In genomic region chrX:130179579-130180215, GRCh38 we compare ENCODE assay signal across 1 cellular context.
A peak's percentile ranks its signal among the peaks of the same experiment; 100 is the strongest.
TF ChIP-seq lines count a peak whose summit lies in the region.

No MANE protein-coding gene starts in this region.

TF ChIP-seq in K562, 482 proteins besides CTCF, POLR2A, EP300 and RAD21 (continued from another document and continues in another):
- no peak for TF ChIP-seq ZNF407 (IDR thresholded peaks at IDR 0.05; ENCODE audit: low read depth)
- peak; percentile 96 for TF ChIP-seq CC2D1A (IDR thresholded peaks at IDR 0.05)
- peak; percentile 92 to 100; a peak in 3 of 4 replicates for TF ChIP-seq RCOR1 (IDR thresholded peaks at IDR 0.05; ENCODE audit: borderline replicate concordance in 1 of 2, low read depth in 2 of 2, low read length in 2 of 2)
- peak; percentile 57; the same call in 1 of the 2 replicates for TF ChIP-seq ZKSCAN8 (CRISPR knock-in tag; IDR thresholded peaks at IDR 0.05)
- TF ChIP-seq ILK (tag; IDR thresholded peaks at IDR 0.05; ENCODE audit: borderline replicate concordance, low read depth) = no peak
- TF ChIP-seq ZBTB8A (IDR thresholded peaks at IDR 0.05; ENCODE audit: partially characterized antibody) = no peak
- no peak for TF ChIP-seq E2F3 (CRISPR knock-in tag; IDR thresholded peaks at IDR 0.05)
- TF ChIP-seq, protein P1, sequence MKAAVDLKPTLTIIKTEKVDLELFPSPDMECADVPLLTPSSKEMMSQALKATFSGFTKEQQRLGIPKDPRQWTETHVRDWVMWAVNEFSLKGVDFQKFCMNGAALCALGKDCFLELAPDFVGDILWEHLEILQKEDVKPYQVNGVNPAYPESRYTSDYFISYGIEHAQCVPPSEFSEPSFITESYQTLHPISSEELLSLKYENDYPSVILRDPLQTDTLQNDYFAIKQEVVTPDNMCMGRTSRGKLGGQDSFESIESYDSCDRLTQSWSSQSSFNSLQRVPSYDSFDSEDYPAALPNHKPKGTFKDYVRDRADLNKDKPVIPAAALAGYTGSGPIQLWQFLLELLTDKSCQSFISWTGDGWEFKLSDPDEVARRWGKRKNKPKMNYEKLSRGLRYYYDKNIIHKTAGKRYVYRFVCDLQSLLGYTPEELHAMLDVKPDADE (conservative IDR thresholded peaks at IDR 0.05; ENCODE audit: control insufficient read depth, low read depth, low read length) = no peak
- TF ChIP-seq VEZF1 (CRISPR knock-in tag; IDR thresholded peaks at IDR 0.05) = peak; percentile 68
- TF ChIP-seq RBM39 (optimal IDR thresholded peaks at IDR 0.05; ENCODE audit: low read depth, low read length) = no peak
- peak; percentile 91 for TF ChIP-seq ZBED1 (IDR thresholded peaks at IDR 0.05)
- no peak for TF ChIP-seq BCLAF1 (IDR thresholded peaks at IDR 0.05; ENCODE audit: borderline replicate concordance in 1 of 2, control insufficient read depth in 1 of 2, low read depth in 2 of 2, low read length in 1 of 2)
- no peak for TF ChIP-seq KLF1 (tag; IDR thresholded peaks at IDR 0.05)
- TF ChIP-seq ZFX (CRISPR knock-in tag; IDR thresholded peaks at IDR 0.05) = no peak
- TF ChIP-seq TCF3 (CRISPR knock-in tag; IDR thresholded peaks at IDR 0.05) = peak; percentile 99
- no peak for TF ChIP-seq YBX1 (IDR thresholded peaks at IDR 0.05)
- no peak for TF ChIP-seq RFX7 (CRISPR knock-in tag; IDR thresholded peaks at IDR 0.05)
- TF ChIP-seq, protein P2, sequence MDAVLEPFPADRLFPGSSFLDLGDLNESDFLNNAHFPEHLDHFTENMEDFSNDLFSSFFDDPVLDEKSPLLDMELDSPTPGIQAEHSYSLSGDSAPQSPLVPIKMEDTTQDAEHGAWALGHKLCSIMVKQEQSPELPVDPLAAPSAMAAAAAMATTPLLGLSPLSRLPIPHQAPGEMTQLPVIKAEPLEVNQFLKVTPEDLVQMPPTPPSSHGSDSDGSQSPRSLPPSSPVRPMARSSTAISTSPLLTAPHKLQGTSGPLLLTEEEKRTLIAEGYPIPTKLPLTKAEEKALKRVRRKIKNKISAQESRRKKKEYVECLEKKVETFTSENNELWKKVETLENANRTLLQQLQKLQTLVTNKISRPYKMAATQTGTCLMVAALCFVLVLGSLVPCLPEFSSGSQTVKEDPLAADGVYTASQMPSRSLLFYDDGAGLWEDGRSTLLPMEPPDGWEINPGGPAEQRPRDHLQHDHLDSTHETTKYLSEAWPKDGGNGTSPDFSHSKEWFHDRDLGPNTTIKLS (IDR thresholded peaks at IDR 0.05; ENCODE audit: borderline replicate concordance, low read depth) = peak; percentile 51; the same call in 1 of the 2 replicates
- TF ChIP-seq FOXK2 (conservative IDR thresholded peaks at IDR 0.05 in 1 of 2, IDR thresholded peaks at IDR 0.05 in 1 of 2; ENCODE audit: low read depth in 2 of 2) = peak; percentile 58 to 63; a peak in 3 of 4 replicates
- TF ChIP-seq ZNF174 (CRISPR knock-in tag; IDR thresholded peaks at IDR 0.05) = no peak
- TF ChIP-seq ZNF79 (CRISPR knock-in tag; IDR thresholded peaks at IDR 0.05; ENCODE audit: low read depth) = no peak
- no peak for TF ChIP-seq RBM14 (IDR thresholded peaks at IDR 0.05; ENCODE audit: borderline replicate concordance, insufficient read depth, low read depth, low read length)
- peak; percentile 64; the same call in 1 of the 2 replicates for TF ChIP-seq SP1 (CRISPR knock-in tag; IDR thresholded peaks at IDR 0.05)
- TF ChIP-seq ZNF644 (tag; IDR thresholded peaks at IDR 0.05; ENCODE audit: low read depth) = peak; percentile 89
- TF ChIP-seq, protein P3, sequence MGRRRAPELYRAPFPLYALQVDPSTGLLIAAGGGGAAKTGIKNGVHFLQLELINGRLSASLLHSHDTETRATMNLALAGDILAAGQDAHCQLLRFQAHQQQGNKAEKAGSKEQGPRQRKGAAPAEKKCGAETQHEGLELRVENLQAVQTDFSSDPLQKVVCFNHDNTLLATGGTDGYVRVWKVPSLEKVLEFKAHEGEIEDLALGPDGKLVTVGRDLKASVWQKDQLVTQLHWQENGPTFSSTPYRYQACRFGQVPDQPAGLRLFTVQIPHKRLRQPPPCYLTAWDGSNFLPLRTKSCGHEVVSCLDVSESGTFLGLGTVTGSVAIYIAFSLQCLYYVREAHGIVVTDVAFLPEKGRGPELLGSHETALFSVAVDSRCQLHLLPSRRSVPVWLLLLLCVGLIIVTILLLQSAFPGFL (CRISPR knock-in tag; IDR thresholded peaks at IDR 0.05) = no peak
- TF ChIP-seq FOXM1 (IDR thresholded peaks at IDR 0.05; ENCODE audit: low read depth) = peak; percentile 96
- TF ChIP-seq FOXM1 (CRISPR knock-in tag; IDR thresholded peaks at IDR 0.05; ENCODE audit: low read depth) = no peak
- TF ChIP-seq ZHX1 (conservative IDR thresholded peaks at IDR 0.05; ENCODE audit: low read length) = no peak
- TF ChIP-seq PRMT5 (CRISPR knock-in tag; IDR thresholded peaks at IDR 0.05) = no peak
- no peak for TF ChIP-seq TSC22D4 (tag; IDR thresholded peaks at IDR 0.05)
- TF ChIP-seq CEBPG (CRISPR knock-in tag; IDR thresholded peaks at IDR 0.05) = peak; percentile 15; the same call in 1 of the 2 replicates
- no peak; a peak in 1 of 4 replicates for TF ChIP-seq CEBPG (tag; conservative IDR thresholded peaks at IDR 0.05 in 1 of 2, IDR thresholded peaks at IDR 0.05 in 1 of 2)
- TF ChIP-seq MTA2 (IDR thresholded peaks at IDR 0.05; ENCODE audit: low read depth) = peak; percentile 99
- peak; percentile 79 for TF ChIP-seq MAFF (IDR thresholded peaks at IDR 0.05; ENCODE audit: low read length)
- no peak for TF ChIP-seq CHD2 (IDR thresholded peaks at IDR 0.05; ENCODE audit: low read depth, low read length)
- no peak for TF ChIP-seq BDP1 (IDR thresholded peaks at IDR 0.05; ENCODE audit: insufficient read depth, insufficient read length)
- TF ChIP-seq, protein P4, sequence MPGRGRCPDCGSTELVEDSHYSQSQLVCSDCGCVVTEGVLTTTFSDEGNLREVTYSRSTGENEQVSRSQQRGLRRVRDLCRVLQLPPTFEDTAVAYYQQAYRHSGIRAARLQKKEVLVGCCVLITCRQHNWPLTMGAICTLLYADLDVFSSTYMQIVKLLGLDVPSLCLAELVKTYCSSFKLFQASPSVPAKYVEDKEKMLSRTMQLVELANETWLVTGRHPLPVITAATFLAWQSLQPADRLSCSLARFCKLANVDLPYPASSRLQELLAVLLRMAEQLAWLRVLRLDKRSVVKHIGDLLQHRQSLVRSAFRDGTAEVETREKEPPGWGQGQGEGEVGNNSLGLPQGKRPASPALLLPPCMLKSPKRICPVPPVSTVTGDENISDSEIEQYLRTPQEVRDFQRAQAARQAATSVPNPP (IDR thresholded peaks at IDR 0.05; ENCODE audit: borderline replicate concordance, insufficient read depth, insufficient read length) = no peak
- TF ChIP-seq FOS (IDR thresholded peaks at IDR 0.05; ENCODE audit: extremely low read depth, insufficient read length) = peak; percentile 12
- TF ChIP-seq BACH1 (tag; IDR thresholded peaks at IDR 0.05) = peak; percentile 83
- peak in 1 of 2 experiments; percentile 91 for TF ChIP-seq NCOA2 (IDR thresholded peaks at IDR 0.05; ENCODE audit: partially characterized antibody in 2 of 2)
- TF ChIP-seq NFRKB (IDR thresholded peaks at IDR 0.05; ENCODE audit: low read depth) = no peak
- TF ChIP-seq ZNF143 (CRISPR knock-in tag; IDR thresholded peaks at IDR 0.05) = no peak
- TF ChIP-seq EHMT2 (IDR thresholded peaks at IDR 0.05) = no peak
- TF ChIP-seq ETV6 (IDR thresholded peaks at IDR 0.05; ENCODE audit: borderline replicate concordance in 1 of 2, low read depth in 2 of 2, low read length in 1 of 2) = peak in 1 of 2 experiments; percentile 82; a peak in 1 of 4 replicates
- no peak for TF ChIP-seq ETV6 (CRISPR knock-in tag; IDR thresholded peaks at IDR 0.05; ENCODE audit: borderline replicate concordance)
- TF ChIP-seq KAT2B (IDR thresholded peaks at IDR 0.05; ENCODE audit: low read depth, low read length) = no peak
